1 cellular context compared by ENCODE assay signal in the genomic region with DNA sequence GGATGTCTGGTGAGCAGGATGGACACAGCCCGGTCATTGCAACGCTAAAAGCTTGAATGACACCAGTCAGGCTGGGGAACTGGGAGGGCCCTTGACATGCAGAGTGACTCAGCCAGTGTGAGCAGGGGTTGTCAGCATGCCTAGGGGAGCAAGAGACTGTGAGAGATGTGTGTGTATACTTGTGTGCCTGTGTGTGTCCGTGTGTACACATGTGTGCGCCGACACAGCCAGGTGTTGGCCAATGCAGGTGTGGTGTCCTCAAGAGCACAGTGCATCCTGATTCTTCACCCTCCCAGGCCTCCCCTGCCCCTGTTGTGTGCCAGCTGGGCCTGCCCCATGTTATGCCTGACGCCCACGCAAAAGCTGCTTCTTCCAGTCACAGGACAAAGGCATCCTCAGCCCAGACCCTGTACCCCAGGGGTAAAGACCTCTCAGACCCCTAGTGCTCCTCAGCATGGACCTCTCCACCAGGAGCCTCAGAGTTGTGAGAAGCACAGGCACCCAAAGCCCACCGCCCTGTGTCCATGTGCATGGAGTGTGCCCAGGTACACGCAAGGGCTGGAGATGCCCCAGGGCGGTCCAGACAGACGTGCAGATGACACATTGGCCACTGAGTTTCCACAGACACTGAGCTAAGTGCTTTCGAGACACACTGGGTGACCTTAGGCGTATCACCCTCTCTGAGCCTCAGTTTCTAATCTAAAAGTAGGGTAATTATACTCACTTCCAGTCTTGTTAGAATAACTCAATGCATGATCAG.
TF ChIP-seq lines count a peak whose summit lies in the region.

No MANE protein-coding gene starts in this region.

TF ChIP-seq in K562, 482 proteins besides CTCF, POLR2A, EP300 and RAD21 (continued from another document and continues in another):
- TF ChIP-seq, protein P1, sequence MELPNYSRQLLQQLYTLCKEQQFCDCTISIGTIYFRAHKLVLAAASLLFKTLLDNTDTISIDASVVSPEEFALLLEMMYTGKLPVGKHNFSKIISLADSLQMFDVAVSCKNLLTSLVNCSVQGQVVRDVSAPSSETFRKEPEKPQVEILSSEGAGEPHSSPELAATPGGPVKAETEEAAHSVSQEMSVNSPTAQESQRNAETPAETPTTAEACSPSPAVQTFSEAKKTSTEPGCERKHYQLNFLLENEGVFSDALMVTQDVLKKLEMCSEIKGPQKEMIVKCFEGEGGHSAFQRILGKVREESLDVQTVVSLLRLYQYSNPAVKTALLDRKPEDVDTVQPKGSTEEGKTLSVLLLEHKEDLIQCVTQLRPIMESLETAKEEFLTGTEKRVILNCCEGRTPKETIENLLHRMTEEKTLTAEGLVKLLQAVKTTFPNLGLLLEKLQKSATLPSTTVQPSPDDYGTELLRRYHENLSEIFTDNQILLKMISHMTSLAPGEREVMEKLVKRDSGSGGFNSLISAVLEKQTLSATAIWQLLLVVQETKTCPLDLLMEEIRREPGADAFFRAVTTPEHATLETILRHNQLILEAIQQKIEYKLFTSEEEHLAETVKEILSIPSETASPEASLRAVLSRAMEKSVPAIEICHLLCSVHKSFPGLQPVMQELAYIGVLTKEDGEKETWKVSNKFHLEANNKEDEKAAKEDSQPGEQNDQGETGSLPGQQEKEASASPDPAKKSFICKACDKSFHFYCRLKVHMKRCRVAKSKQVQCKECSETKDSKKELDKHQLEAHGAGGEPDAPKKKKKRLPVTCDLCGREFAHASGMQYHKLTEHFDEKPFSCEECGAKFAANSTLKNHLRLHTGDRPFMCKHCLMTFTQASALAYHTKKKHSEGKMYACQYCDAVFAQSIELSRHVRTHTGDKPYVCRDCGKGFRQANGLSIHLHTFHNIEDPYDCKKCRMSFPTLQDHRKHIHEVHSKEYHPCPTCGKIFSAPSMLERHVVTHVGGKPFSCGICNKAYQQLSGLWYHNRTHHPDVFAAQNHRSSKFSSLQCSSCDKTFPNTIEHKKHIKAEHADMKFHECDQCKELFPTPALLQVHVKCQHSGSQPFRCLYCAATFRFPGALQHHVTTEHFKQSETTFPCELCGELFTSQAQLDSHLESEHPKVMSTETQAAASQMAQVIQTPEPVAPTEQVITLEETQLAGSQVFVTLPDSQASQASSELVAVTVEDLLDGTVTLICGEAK (IDR thresholded peaks at IDR 0.05): no peak
- TF ChIP-seq, protein P1 (CRISPR knock-in tag; IDR thresholded peaks at IDR 0.05): 0 out of 2 replicates have a peak, but pooled peaks have one; percentile 40
- TF ChIP-seq DMBX1 (CRISPR knock-in tag; IDR thresholded peaks at IDR 0.05; ENCODE audit: borderline replicate concordance) (peak; percentile 76; the same call in 1 of the 2 replicates), BCL6 (CRISPR knock-in tag; IDR thresholded peaks at IDR 0.05) (no peak), RFX1 (IDR thresholded peaks at IDR 0.05) (no peak), MEF2A (IDR thresholded peaks at IDR 0.05; ENCODE audit: control insufficient read depth, low read depth, low read length) (no peak), FOXK2 (conservative IDR thresholded peaks at IDR 0.05 in 1 of 2, IDR thresholded peaks at IDR 0.05 in 1 of 2; ENCODE audit: low read depth in 2 of 2) (0 out of 4 replicates have a peak, but pooled peaks of 1 of the 2 experiments have one; percentile 19), PKNOX1 (IDR thresholded peaks at IDR 0.05) (peak; percentile 85), SMAD1 (IDR thresholded peaks at IDR 0.05; ENCODE audit: low read depth, low read length, partially characterized antibody) (no peak), E2F3 (CRISPR knock-in tag; IDR thresholded peaks at IDR 0.05) (no peak), ZNF165 (CRISPR knock-in tag; IDR thresholded peaks at IDR 0.05; ENCODE audit: borderline replicate concordance) (0 out of 2 replicates have a peak, but pooled peaks have one; percentile 5), FUS (optimal IDR thresholded peaks at IDR 0.05; ENCODE audit: low read depth, low read length) (no peak), SPI1 (IDR thresholded peaks at IDR 0.05; ENCODE audit: borderline replicate concordance, low read depth, low read length) (no peak), NFE2 (IDR thresholded peaks at IDR 0.05; ENCODE audit: low read depth) (no peak), PRPF4 (IDR thresholded peaks at IDR 0.05; ENCODE audit: insufficient read depth, low read depth, low read length, poor library complexity, severe bottlenecking) (no peak), MGA (IDR thresholded peaks at IDR 0.05) (peak; percentile 60), MEIS2 (IDR thresholded peaks at IDR 0.05; ENCODE audit: partially characterized antibody) (peak; percentile 68), GTF2A2 (tag; IDR thresholded peaks at IDR 0.05) (no peak), JUND (IDR thresholded peaks at IDR 0.05; ENCODE audit: borderline replicate concordance, low read depth, low read length) (peak; percentile 87), JUND (tag; IDR thresholded peaks at IDR 0.05; ENCODE audit: borderline replicate concordance, low read depth, low read length) (peak; percentile 76; the same call in 1 of the 3 replicates), ZNF584 (CRISPR knock-in tag; IDR thresholded peaks at IDR 0.05; ENCODE audit: low read depth) (0 out of 2 replicates have a peak, but pooled peaks have one; percentile 60), ATF1 (CRISPR knock-in tag; IDR thresholded peaks at IDR 0.05) (no peak), ATF1 (tag; IDR thresholded peaks at IDR 0.05) (0 out of 2 replicates have a peak, but pooled peaks have one; percentile 14), HEY1 (CRISPR knock-in tag; IDR thresholded peaks at IDR 0.05; ENCODE audit: borderline replicate concordance) (no peak)
- TF ChIP-seq, protein P2, sequence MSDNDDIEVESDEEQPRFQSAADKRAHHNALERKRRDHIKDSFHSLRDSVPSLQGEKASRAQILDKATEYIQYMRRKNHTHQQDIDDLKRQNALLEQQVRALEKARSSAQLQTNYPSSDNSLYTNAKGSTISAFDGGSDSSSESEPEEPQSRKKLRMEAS (CRISPR knock-in tag; IDR thresholded peaks at IDR 0.05): peak; percentile 14
